In the genomic region with DNA sequence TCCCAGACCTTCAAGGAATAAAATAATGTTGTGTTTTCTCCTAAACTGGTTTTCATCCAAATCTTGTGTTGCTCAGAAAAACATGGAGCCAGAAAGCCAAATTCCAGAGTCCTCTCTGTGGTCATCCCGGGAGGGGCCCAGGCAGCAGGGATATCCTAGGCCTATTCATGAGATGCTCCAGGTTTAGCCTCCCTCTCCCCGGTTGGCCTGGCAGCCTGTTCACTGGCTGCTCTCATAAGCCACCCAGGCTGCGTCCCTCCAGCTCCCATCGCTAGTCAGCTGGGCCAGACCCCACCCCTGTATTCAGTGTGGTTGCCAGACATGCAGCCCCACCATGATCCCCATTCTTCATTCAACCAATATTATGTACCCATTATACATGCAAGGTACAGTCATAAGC, we compare ENCODE assay signal across 1 cellular context.
TF ChIP-seq lines count a peak whose summit lies in the region.

No MANE protein-coding gene starts in this region.

TF ChIP-seq in IMR-90, 13 proteins besides CTCF, POLR2A, EP300 and RAD21:
- TF ChIP-seq NFE2L2 (IDR thresholded peaks at IDR 0.05; ENCODE audit: low read depth, low read length) (no peak), CHD1 (IDR thresholded peaks at IDR 0.05; ENCODE audit: low read depth, low read length) (no peak), CEBPB (IDR thresholded peaks at IDR 0.05; ENCODE audit: low read depth, low read length) (no peak), BHLHE40 (IDR thresholded peaks at IDR 0.05; ENCODE audit: low read depth, low read length) (no peak), MAZ (IDR thresholded peaks at IDR 0.05; ENCODE audit: borderline replicate concordance, low read depth, low read length) (no peak), MXI1 (IDR thresholded peaks at IDR 0.05; ENCODE audit: borderline replicate concordance, low read depth, low read length) (no peak), RFX5 (IDR thresholded peaks at IDR 0.05; ENCODE audit: low read depth, low read length) (no peak), RCOR1 (IDR thresholded peaks at IDR 0.05; ENCODE audit: insufficient replicate concordance, low read length) (no peak), MAFK (IDR thresholded peaks at IDR 0.05; ENCODE audit: low read depth, low read length) (no peak), FOS (IDR thresholded peaks at IDR 0.05; ENCODE audit: low read depth, low read length) (no peak), SMC3 (IDR thresholded peaks at IDR 0.05; ENCODE audit: low read depth, low read length) (no peak)
- TF ChIP-seq, protein P1, sequence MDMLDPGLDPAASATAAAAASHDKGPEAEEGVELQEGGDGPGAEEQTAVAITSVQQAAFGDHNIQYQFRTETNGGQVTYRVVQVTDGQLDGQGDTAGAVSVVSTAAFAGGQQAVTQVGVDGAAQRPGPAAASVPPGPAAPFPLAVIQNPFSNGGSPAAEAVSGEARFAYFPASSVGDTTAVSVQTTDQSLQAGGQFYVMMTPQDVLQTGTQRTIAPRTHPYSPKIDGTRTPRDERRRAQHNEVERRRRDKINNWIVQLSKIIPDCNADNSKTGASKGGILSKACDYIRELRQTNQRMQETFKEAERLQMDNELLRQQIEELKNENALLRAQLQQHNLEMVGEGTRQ (IDR thresholded peaks at IDR 0.05; ENCODE audit: low read depth, low read length): no peak
- TF ChIP-seq, protein P2, sequence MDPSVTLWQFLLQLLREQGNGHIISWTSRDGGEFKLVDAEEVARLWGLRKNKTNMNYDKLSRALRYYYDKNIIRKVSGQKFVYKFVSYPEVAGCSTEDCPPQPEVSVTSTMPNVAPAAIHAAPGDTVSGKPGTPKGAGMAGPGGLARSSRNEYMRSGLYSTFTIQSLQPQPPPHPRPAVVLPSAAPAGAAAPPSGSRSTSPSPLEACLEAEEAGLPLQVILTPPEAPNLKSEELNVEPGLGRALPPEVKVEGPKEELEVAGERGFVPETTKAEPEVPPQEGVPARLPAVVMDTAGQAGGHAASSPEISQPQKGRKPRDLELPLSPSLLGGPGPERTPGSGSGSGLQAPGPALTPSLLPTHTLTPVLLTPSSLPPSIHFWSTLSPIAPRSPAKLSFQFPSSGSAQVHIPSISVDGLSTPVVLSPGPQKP (IDR thresholded peaks at IDR 0.05; ENCODE audit: borderline replicate concordance, low read depth, low read length): no peak
